Comparison of ENCODE assay signal across 8 cellular contexts in genomic region chr2:23312996-23313606, GRCh38.
DNase-seq lines count a peak whose midpoint lies in the region; ATAC-seq lines count a peak whose summit lies in the region.

No MANE protein-coding gene starts in this region.

- ATAC-seq in GM21825 (IDR thresholded peaks at IDR 0.05; ENCODE audit: unreplicated experiment) (peak; percentile 74), GM21423 (IDR thresholded peaks at IDR 0.05; ENCODE audit: unreplicated experiment) (no peak)

- intact Hi-C loops in head of caudate nucleus (cut with DNase I), result no loop called here

- DNase-seq in NCI-H1694 (lab: John Stamatoyannopoulos, UW), result peak; percentile 18
- DNase-seq in NCI-H1694 treated with DMSO at 0.1 percent for 48 hours (lab: John Stamatoyannopoulos, UW), result no peak
- peak; percentile 12 for DNase-seq in NCI-H146 treated with DMSO at 0.1 percent for 48 hours (lab: John Stamatoyannopoulos, UW; ENCODE audit: unreplicated experiment)
- DNase-seq in dermis microvascular lymphatic vessel endothelial cell (ENCODE audit: low read depth in 2 of 2), result peak; percentile 27 to 43
- DNase-seq in stimulated activated CD8-positive, alpha-beta memory T cell treated with anti-CD3 and anti-CD28 coated beads, Interleukin-4, amount 100 ng/mL, for 24 hours (ENCODE audit: low read depth), result peak; percentile 7
- DNase-seq in head of caudate nucleus, result no peak

Comparison
In these comparisons a context has a peak if more than half of its experiments do, and no peak if none do; other contexts are left out.
1. DNase-seq: peak in NCI-H1694 (single experiment), NCI-H146 treated with DMSO at 0.1 percent for 48 hours (single experiment), dermis microvascular lymphatic vessel endothelial cell (2 of 2) and stimulated activated CD8-positive, alpha-beta memory T cell treated with anti-CD3 and anti-CD28 coated beads, Interleukin-4, amount 100 ng/mL, for 24 hours (single experiment); none in NCI-H1694 treated with DMSO at 0.1 percent for 48 hours (single experiment) and head of caudate nucleus (0 of 42).